ENCODE assay signal across 8 cellular contexts in genomic region chr2:71154798-71155197, GRCh38. TPM values are rescaled to one million over a fixed set of nuclear protein-coding genes. Genes with fewer than 3 reads are reported as not detected.
A peak's percentile ranks its signal among the peaks of the same experiment; 100 is the strongest.
DNase-seq lines count a peak whose midpoint lies in the region; ATAC-seq and TF ChIP-seq lines count a peak whose summit lies in the region.

No MANE protein-coding gene starts in this region.

- H3K4me1 ChIP-seq in GM23248 (ENCODE audit: insufficient read depth) (no peaks in the 10 kb centered on the region), adrenal gland (replicated peaks in 1 of 2) (no peaks in the 10 kb centered on the region)

- no peaks in the 10 kb centered on the region for H3K36me3 ChIP-seq in GM23248 (ENCODE audit: low read depth)
- peaks cover 0 to 7% of the 10 kb centered on the region in 2 donors for H3K36me3 ChIP-seq in adrenal gland (replicated peaks in 1 of 2)

- H3K4me3 ChIP-seq in GM23248 (no peak overlapping the region), epithelial cell of esophagus (ENCODE audit: low read length) (no peak overlapping the region), adrenal gland (no peak overlapping the region)

- peaks cover 6% of the 10 kb centered on the region; the same call in 1 of the 2 replicates for H3K36me3 Mint-ChIP-seq in HFFc6 (ENCODE audit: low read depth)

- H3K4me1 Mint-ChIP-seq in HFFc6 (ENCODE audit: low read depth): peaks cover 10% of the 10 kb centered on the region

- TF ChIP-seq CTCF in GM12872 (IDR thresholded peaks at IDR 0.05; ENCODE audit: insufficient read depth, low read depth, low read length) (peak; percentile 61), epithelial cell of esophagus (IDR thresholded peaks at IDR 0.05; ENCODE audit: insufficient read depth, low read depth, low read length, missing control alignments) (peak; percentile 61), adrenal gland (IDR thresholded peaks at IDR 0.05) (no peak), HFFc6 (IDR thresholded peaks at IDR 0.05) (no peak; the same call in 1 of the 2 replicates)

- H3F3A ChIP-seq in GM23248 (ENCODE audit: insufficient read depth): 0 out of 2 replicates have a peak, but pooled peaks cover 3% of the 10 kb centered on the region

- no peaks in the 10 kb centered on the region for H3K9me3 Mint-ChIP-seq in HFFc6

- H2AFZ ChIP-seq in GM23248: no peak overlapping the region

- peaks cover 25% of the 10 kb centered on the region for H3K27me3 Mint-ChIP-seq in HFFc6 (ENCODE audit: insufficient read depth)

- in situ Hi-C loops in GM23248 (cut with MboI): no loop called here

- H3K27ac ChIP-seq in GM23248 (no peak overlapping the region), adrenal gland (no peak overlapping the region)

- H3K9me3 ChIP-seq in GM23248 (ENCODE audit: low read depth): no peaks in the 10 kb centered on the region
- H3K9me3 ChIP-seq in adrenal gland (replicated peaks in 1 of 3): no peaks in the 10 kb centered on the region

- H3K4me2 ChIP-seq in GM23248 (ENCODE audit: unreplicated experiment): no peak overlapping the region

- no peaks in the 10 kb centered on the region for H3K9me2 ChIP-seq in GM23248 (ENCODE audit: insufficient read depth)

- ATAC-seq in HG02852 (IDR thresholded peaks at IDR 0.05; ENCODE audit: unreplicated experiment): no peak

- no peaks in the 10 kb centered on the region for H3K27me3 ChIP-seq in GM23248 (replicated peaks; ENCODE audit: insufficient read depth)
- H3K27me3 ChIP-seq in adrenal gland: no peaks in the 10 kb centered on the region

- intact Hi-C loops in adrenal gland (cut with DNase I): no loop called here

- WGBS in GM23248 (ENCODE audit: low coverage in 1 of 2, low lambda C conversion rate in 2 of 2, missing lambda C conversion rate in 2 of 2), 2 experiments: 77 to 81% methylated on average over 6 of the region's 6 CpGs
- 48 to 76% (median 64%) methylated on average over 6 of the region's 6 CpGs for WGBS in adrenal gland, 4 donors

- no peaks in the 10 kb centered on the region for H3K79me2 ChIP-seq in GM23248 (ENCODE audit: insufficient read depth)

- H3K9ac ChIP-seq in GM23248: no peak overlapping the region

- DNase-seq in GM23248 (peak; percentile 14), NCI-H460 (ENCODE audit: extremely low read depth, low read depth) (peak; percentile 11), epithelial cell of esophagus (ENCODE audit: low read depth) (peak; percentile 71), adrenal gland (no peak), foreskin melanocyte (no peak), HFFc6 (no peak)

- no peak for TF ChIP-seq POLR2A in adrenal gland (IDR thresholded peaks at IDR 0.05)

- H3K27ac Mint-ChIP-seq in HFFc6: no peak overlapping the region

- no peak overlapping the region for H3K4me3 Mint-ChIP-seq in HFFc6

- no peaks in the 10 kb centered on the region for H4K20me1 ChIP-seq in GM23248 (ENCODE audit: insufficient read depth)

RNA-seq across cellular contexts. Expression of gene MPHOSPH10, which starts 24.4 kb away (rescaled TPM):
- 18.8 and 18.9 TPM in 2 replicates for total RNA-seq in GM23248 (2014; rRNA removed; shearing (Covaris generic))
- polyA plus RNA-seq in GM23248 (2016; fragmentation: Nextera tagmentation; extraction: Ambion mirVana) (26.4 and 26.6 TPM in 2 replicates), adrenal gland (10 to 100 TPM; 29.0 to 62.1 (median 44.9) TPM)
- total RNA-seq in NCI-H460 (2014; rRNA removed; shearing (Covaris generic)): 29.9 and 35.4 TPM in 2 replicates
- 28.8 and 33.2 TPM in 2 replicates for polyA plus RNA-seq in NCI-H460 (2014; cell fraction: nucleus; rRNA removed)
- 10 to 100 TPM in 7 of 8 donors, 1 to 10 TPM in 1; 9.4 to 36.8 (median 21.3) TPM for total RNA-seq in adrenal gland
- total RNA-seq in HFFc6 (2021; fragmentation: NEBNext Ultra II Directional; extraction: Animal tissue kit (Norgen Biotek cat#: 25700)): 10 to 100 TPM; 27.7 to 39.5 (median 36.5) TPM

RNA-seq across cellular contexts. Expression of gene MCEE, which starts 24.8 kb away (rescaled TPM):
- total RNA-seq in GM23248 (2014; rRNA removed; shearing (Covaris generic)): 16.5 and 21.1 TPM in 2 replicates
- polyA plus RNA-seq in GM23248 (2016; fragmentation: Nextera tagmentation; extraction: Ambion mirVana) (30.6 and 33.3 TPM in 2 replicates), adrenal gland (10 to 100 TPM; 24.7 to 50.7 (median 26.8) TPM)
- total RNA-seq in NCI-H460 (2014; rRNA removed; shearing (Covaris generic)): 14.2 and 15.4 TPM in 2 replicates
- 24.2 and 27.8 TPM in 2 replicates for polyA plus RNA-seq in NCI-H460 (2014; cell fraction: nucleus; rRNA removed)
- 10 to 100 TPM; 20.1 to 44.8 (median 31.5) TPM for total RNA-seq in adrenal gland
- total RNA-seq in HFFc6 (2021; fragmentation: NEBNext Ultra II Directional; extraction: Animal tissue kit (Norgen Biotek cat#: 25700)): 10 to 100 TPM; 10.3 to 15.5 (median 14.4) TPM

Comparison
In these comparisons a context has a peak if more than half of its experiments do, and no peak if none do; other contexts are left out.
1. CTCF ChIP-seq: peak in GM12872 (single experiment) and epithelial cell of esophagus (single experiment); none in adrenal gland (0 of 6) and HFFc6 (single experiment).
2. DNase-seq: peak in GM23248 (single experiment), NCI-H460 (single experiment) and epithelial cell of esophagus (single experiment); none in adrenal gland (0 of 7), foreskin melanocyte (single experiment) and HFFc6 (single experiment).